ENCODE assay signal across 1 cellular context in the genomic region with DNA sequence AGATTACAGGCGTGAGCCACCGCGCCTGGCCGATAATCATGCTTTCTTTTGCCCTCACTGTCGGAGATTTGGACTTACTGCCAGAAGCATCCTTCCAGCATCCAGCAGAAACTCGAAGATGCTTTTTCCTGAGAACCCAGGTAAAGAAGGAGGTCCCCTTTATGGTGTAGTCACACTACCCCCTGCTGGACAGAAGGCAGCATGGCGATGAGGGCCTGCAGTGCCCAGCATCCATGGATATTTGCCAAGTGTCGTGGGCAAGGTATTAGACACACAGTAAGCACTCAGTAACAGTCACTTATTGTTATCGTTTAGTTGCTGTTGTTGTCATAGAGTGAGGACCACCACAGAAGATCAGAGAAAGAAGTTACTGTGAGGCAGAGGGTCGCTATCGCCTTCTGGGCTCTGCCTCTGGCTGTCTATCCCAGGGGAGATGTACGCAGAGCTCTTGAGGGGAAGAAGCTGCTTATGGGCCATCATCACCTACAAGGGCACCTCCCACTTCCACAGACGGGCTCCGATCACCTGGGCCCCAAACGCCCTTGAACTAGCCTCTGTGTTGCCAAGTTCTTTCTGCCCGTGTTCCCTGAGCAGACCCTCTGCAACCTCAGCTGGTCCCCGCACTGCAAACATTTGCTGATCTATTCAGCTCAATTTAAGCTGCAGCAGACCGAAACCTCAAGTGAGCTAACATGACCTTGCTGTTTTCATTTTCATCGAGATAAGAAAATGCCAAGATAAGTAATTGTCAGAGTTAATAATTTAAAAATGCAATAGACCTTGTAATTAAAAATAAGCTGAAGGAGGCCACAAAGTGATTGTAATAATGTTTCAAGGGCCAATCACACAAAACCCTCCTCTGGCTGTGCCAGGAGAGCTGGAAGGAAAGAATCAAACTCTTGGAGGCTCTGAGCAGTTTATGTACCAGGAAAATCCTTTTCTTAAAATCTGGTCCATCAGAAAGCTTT.
TF ChIP-seq lines count a peak whose summit lies in the region.

No MANE protein-coding gene starts in this region.

TF ChIP-seq in HepG2, 621 proteins besides CTCF, POLR2A, EP300 and RAD21 (continued from another document):
- TF ChIP-seq, protein P1, sequence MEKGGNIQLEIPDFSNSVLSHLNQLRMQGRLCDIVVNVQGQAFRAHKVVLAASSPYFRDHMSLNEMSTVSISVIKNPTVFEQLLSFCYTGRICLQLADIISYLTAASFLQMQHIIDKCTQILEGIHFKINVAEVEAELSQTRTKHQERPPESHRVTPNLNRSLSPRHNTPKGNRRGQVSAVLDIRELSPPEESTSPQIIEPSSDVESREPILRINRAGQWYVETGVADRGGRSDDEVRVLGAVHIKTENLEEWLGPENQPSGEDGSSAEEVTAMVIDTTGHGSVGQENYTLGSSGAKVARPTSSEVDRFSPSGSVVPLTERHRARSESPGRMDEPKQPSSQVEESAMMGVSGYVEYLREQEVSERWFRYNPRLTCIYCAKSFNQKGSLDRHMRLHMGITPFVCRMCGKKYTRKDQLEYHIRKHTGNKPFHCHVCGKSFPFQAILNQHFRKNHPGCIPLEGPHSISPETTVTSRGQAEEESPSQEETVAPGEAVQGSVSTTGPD (CRISPR knock-in tag; IDR thresholded peaks at IDR 0.05): no peak
- TF ChIP-seq NR2F6 (IDR thresholded peaks at IDR 0.05) (no peak), NR2F6 (CRISPR knock-in tag; IDR thresholded peaks at IDR 0.05) (peak; percentile 30; the same call in 1 of the 2 replicates), MBNL3 (CRISPR knock-in tag; conservative IDR thresholded peaks at IDR 0.05) (no peak), MED1 (CRISPR knock-in tag; IDR thresholded peaks at IDR 0.05) (no peak), STAG1 (CRISPR knock-in tag; IDR thresholded peaks at IDR 0.05) (peak; percentile 88), ETV5 (CRISPR knock-in tag; IDR thresholded peaks at IDR 0.05; ENCODE audit: borderline replicate concordance) (no peak), ZFX (CRISPR knock-in tag; IDR thresholded peaks at IDR 0.05; ENCODE audit: low read depth) (0 out of 2 replicates have a peak, but pooled peaks have one; percentile 17), ELF4 (CRISPR knock-in tag; IDR thresholded peaks at IDR 0.05; ENCODE audit: borderline replicate concordance) (no peak), JDP2 (CRISPR knock-in tag; IDR thresholded peaks at IDR 0.05; ENCODE audit: borderline replicate concordance) (no peak), ZNF562 (CRISPR knock-in tag; IDR thresholded peaks at IDR 0.05; ENCODE audit: borderline replicate concordance) (no peak), ZNF660 (CRISPR knock-in tag; IDR thresholded peaks at IDR 0.05; ENCODE audit: borderline replicate concordance, low read depth) (no peak), HNRNPH1 (optimal IDR thresholded peaks at IDR 0.05; ENCODE audit: low read depth, low read length) (no peak), KDM4B (CRISPR knock-in tag; IDR thresholded peaks at IDR 0.05) (no peak), ZMYM3 (CRISPR knock-in tag; IDR thresholded peaks at IDR 0.05) (no peak), ZEB1 (IDR thresholded peaks at IDR 0.05; ENCODE audit: insufficient replicate concordance, low read depth) (no peak)
- TF ChIP-seq, protein P2, sequence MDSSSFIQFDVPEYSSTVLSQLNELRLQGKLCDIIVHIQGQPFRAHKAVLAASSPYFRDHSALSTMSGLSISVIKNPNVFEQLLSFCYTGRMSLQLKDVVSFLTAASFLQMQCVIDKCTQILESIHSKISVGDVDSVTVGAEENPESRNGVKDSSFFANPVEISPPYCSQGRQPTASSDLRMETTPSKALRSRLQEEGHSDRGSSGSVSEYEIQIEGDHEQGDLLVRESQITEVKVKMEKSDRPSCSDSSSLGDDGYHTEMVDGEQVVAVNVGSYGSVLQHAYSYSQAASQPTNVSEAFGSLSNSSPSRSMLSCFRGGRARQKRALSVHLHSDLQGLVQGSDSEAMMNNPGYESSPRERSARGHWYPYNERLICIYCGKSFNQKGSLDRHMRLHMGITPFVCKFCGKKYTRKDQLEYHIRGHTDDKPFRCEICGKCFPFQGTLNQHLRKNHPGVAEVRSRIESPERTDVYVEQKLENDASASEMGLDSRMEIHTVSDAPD (CRISPR knock-in tag; IDR thresholded peaks at IDR 0.05): no peak
- TF ChIP-seq, protein P3, sequence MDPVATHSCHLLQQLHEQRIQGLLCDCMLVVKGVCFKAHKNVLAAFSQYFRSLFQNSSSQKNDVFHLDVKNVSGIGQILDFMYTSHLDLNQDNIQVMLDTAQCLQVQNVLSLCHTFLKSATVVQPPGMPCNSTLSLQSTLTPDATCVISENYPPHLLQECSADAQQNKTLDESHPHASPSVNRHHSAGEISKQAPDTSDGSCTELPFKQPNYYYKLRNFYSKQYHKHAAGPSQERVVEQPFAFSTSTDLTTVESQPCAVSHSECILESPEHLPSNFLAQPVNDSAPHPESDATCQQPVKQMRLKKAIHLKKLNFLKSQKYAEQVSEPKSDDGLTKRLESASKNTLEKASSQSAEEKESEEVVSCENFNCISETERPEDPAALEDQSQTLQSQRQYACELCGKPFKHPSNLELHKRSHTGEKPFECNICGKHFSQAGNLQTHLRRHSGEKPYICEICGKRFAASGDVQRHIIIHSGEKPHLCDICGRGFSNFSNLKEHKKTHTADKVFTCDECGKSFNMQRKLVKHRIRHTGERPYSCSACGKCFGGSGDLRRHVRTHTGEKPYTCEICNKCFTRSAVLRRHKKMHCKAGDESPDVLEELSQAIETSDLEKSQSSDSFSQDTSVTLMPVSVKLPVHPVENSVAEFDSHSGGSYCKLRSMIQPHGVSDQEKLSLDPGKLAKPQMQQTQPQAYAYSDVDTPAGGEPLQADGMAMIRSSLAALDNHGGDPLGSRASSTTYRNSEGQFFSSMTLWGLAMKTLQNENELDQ (CRISPR knock-in tag; IDR thresholded peaks at IDR 0.05; ENCODE audit: borderline replicate concordance): no peak
- TF ChIP-seq, protein P4, sequence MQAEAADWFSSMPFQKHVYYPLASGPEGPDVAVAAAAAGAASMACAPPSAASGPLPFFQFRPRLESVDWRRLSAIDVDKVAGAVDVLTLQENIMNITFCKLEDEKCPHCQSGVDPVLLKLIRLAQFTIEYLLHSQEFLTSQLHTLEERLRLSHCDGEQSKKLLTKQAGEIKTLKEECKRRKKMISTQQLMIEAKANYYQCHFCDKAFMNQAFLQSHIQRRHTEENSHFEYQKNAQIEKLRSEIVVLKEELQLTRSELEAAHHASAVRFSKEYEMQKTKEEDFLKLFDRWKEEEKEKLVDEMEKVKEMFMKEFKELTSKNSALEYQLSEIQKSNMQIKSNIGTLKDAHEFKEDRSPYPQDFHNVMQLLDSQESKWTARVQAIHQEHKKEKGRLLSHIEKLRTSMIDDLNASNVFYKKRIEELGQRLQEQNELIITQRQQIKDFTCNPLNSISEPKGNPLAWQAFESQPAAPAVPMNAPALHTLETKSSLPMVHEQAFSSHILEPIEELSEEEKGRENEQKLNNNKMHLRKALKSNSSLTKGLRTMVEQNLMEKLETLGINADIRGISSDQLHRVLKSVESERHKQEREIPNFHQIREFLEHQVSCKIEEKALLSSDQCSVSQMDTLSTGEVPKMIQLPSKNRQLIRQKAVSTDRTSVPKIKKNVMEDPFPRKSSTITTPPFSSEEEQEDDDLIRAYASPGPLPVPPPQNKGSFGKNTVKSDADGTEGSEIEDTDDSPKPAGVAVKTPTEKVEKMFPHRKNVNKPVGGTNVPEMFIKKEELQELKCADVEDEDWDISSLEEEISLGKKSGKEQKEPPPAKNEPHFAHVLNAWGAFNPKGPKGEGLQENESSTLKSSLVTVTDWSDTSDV (CRISPR knock-in tag; IDR thresholded peaks at IDR 0.05): no peak
- TF ChIP-seq, protein P5, sequence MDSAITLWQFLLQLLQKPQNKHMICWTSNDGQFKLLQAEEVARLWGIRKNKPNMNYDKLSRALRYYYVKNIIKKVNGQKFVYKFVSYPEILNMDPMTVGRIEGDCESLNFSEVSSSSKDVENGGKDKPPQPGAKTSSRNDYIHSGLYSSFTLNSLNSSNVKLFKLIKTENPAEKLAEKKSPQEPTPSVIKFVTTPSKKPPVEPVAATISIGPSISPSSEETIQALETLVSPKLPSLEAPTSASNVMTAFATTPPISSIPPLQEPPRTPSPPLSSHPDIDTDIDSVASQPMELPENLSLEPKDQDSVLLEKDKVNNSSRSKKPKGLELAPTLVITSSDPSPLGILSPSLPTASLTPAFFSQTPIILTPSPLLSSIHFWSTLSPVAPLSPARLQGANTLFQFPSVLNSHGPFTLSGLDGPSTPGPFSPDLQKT (CRISPR knock-in tag; IDR thresholded peaks at IDR 0.05; ENCODE audit: borderline replicate concordance): no peak
